8 cellular contexts compared by ENCODE assay signal in genomic region chr3:119240582-119241434, GRCh38. TPM values are rescaled to one million over a fixed set of nuclear protein-coding genes. Genes with fewer than 3 reads are reported as not detected.
DNase-seq lines count a peak whose midpoint lies in the region; ATAC-seq and TF ChIP-seq lines count a peak whose summit lies in the region.

Gene B4GALT4, minus strand, starts transcription at chr3:119240878. Its CDS starts 10,779 bp downstream, at chr3:119230099.

- peak within 1 kb of the TSS; percentile 87 for H3K4me3 Mint-ChIP-seq in activated B cell treated with CpG ODN at 0.5 μM for 24 hours

- POLR2A ChIA-PET in activated B cell treated with CpG ODN at 0.5 μM for 24 hours (lab: Charles Lee): interaction anchor here (0.5 to 3.0 kb wide), 17 partner anchors 17 to 1501 kb away, joined by 3 to 23 read pairs (median 6); partner anchors contain the start of genes ARHGAP31, GTF2E1, LRRC58 and RABL3

- peaks cover 12% of the 10 kb centered on the region for H3K36me3 Mint-ChIP-seq in activated B cell treated with CpG ODN at 0.5 μM for 24 hours (ENCODE audit: low read depth)

- CTCF ChIA-PET in activated B cell treated with CpG ODN at 0.5 μM for 24 hours (lab: Charles Lee): interaction anchor here (0.6 to 2.1 kb wide), 19 partner anchors 14 to 1318 kb away, joined by 3 to 49 read pairs (median 4); partner anchors contain the start of genes ARHGAP31, IGSF11, TEX55 and TMEM39A

- H3K4me1 Mint-ChIP-seq in activated B cell treated with CpG ODN at 0.5 μM for 24 hours: peaks cover 36% of the 10 kb centered on the region

- intact Hi-C loops in activated B cell treated with CpG ODN at 0.5 μM for 24 hours (cut with micrococcal nuclease): loop anchor here (1.0 to 5.0 kb wide), 11 partner anchors 53 to 1356 kb away; partner anchors contain the start of genes ARHGAP31, GSK3B, IGSF11 and LRRC58

- in situ Hi-C loops in GM18951 (cut with MboI; ENCODE audit: low sequenced_read_pairs, unreplicated experiment): no loop called here

- peak within 1 kb of the TSS; percentile 82 for H3K27ac Mint-ChIP-seq in activated B cell treated with CpG ODN at 0.5 μM for 24 hours

- TF ChIP-seq POLR2A in GM18951 (IDR thresholded peaks at IDR 0.05; ENCODE audit: extremely low read depth, insufficient read depth, insufficient read length): peak; percentile 95

- DNase-seq in AG09319 (ENCODE audit: extremely low read depth, low read depth) (peak; percentile 69), NCI-H226 (peak; percentile 73), activated B cell treated with CpG ODN at 0.5 μM for 24 hours (peak; percentile 78), islet precursor cell (peak; percentile 95)
- peak; percentile 58 for DNase-seq in central memory CD4-positive, alpha-beta T cell
- DNase-seq in stimulated activated CD4-positive, alpha-beta T cell treated with anti-CD3 and anti-CD28 coated beads, Interleukin-12 subunit alpha, Interleukin-12 subunit beta, amount 100 ng/mL, for 24 hours (ENCODE audit: low read depth in 2 of 2): peak; percentile 43 to 64

- H3K27me3 Mint-ChIP-seq in activated B cell treated with CpG ODN at 0.5 μM for 24 hours: no peaks in the 10 kb centered on the region

- TF ChIP-seq CTCF in AG09319 (IDR thresholded peaks at IDR 0.05; ENCODE audit: low read depth, low read length): no peak
- no peak for TF ChIP-seq CTCF in activated B cell treated with CpG ODN at 0.5 μM for 24 hours (IDR thresholded peaks at IDR 0.05)

- no peaks in the 10 kb centered on the region for H3K9me3 Mint-ChIP-seq in activated B cell treated with CpG ODN at 0.5 μM for 24 hours

- peak; percentile 89 for ATAC-seq in HG03159 (IDR thresholded peaks at IDR 0.05; ENCODE audit: unreplicated experiment)
- peak; percentile 86 for ATAC-seq in activated B cell treated with CpG ODN at 0.5 μM for 24 hours (ENCODE audit: low read depth)

RNA-seq across cellular contexts. Expression of gene B4GALT4, which starts in this region (rescaled TPM):
- 13.8 and 18.0 TPM in 2 replicates for total RNA-seq in activated B cell treated with CpG ODN at 0.5 μM for 24 hours

Comparison
In these comparisons a context has a peak if more than half of its experiments do, and no peak if none do; other contexts are left out.
1. Peak in every context shown above with its lines: DNase-seq and ATAC-seq.